ENCODE assay signal across 20 cellular contexts in genomic region chr12:8946733-8947132, GRCh38. TPM values are rescaled to one million over a fixed set of nuclear protein-coding genes. Genes with fewer than 3 reads are reported as not detected.
DNase-seq lines count a peak whose midpoint lies in the region; ATAC-seq and TF ChIP-seq lines count a peak whose summit lies in the region.
"Had no signal": no experiment of that assay in that cellular context is flagged by ENCODE, and none has a peak within 500 bp of the region (broad histone marks: within the 10 kb centered on the region; RNA-seq: fewer than 3 reads in every experiment).

No MANE protein-coding gene starts in this region.

- POLR2A ChIA-PET in activated CD8-positive, alpha-beta T cell treated with anti-CD3 and anti-CD28 coated beads for 36 hours (lab: Charles Lee), result interaction anchor here (1.0 to 1.2 kb wide), 3 partner anchors 30 to 91 kb away, joined by 3 to 4 read pairs (median 4); partner anchors contain the start of gene PHC1
- POLR2A ChIA-PET in naive thymus-derived CD8-positive, alpha-beta T cell (lab: Charles Lee), result no interaction called here

- CTCF ChIA-PET in activated CD8-positive, alpha-beta T cell treated with anti-CD3 and anti-CD28 coated beads for 36 hours (lab: Charles Lee), result interaction anchor here (0.7 to 11.1 kb wide), 8 partner anchors 32 to 403 kb away, joined by 3 to 173 read pairs (median 14); partner anchors contain the start of gene PHC1

- H3K27ac ChIP-seq in GM23338 (ENCODE audit: low read depth), result no peak overlapping the region
- H3K27ac ChIP-seq: foreskin keratinocyte, neutrophil had no signal

- H3K4me2 ChIP-seq in GM23338, result 0 out of 2 replicates have a peak overlapping the region, but pooled peaks have one; percentile 95

- H3K27me3 ChIP-seq in GM23338 (ENCODE audit: insufficient read depth), result no peaks in the 10 kb centered on the region
- H3K27me3 ChIP-seq: foreskin keratinocyte, neutrophil had no signal

- H3K4me3 Mint-ChIP-seq in T-helper 2 cell treated with Interferon-gamma antibody and Interleukin-4, amounts not matched to agents 5 μg/mL and 100 μg/mL, for 36 hours, result peak overlapping the region; percentile 51
- peak overlapping the region; percentile 45; the same call in 1 of the 3 replicates for H3K4me3 Mint-ChIP-seq in GM23338
- H3K4me3 Mint-ChIP-seq in activated CD8-positive, alpha-beta T cell treated with anti-CD3 and anti-CD28 coated beads for 36 hours, result peak overlapping the region; percentile 94
- peak overlapping the region; percentile 1 to 96 (median 25) for H3K4me3 Mint-ChIP-seq in naive thymus-derived CD8-positive, alpha-beta T cell
- H3K4me3 Mint-ChIP-seq: endodermal cell had no signal

- H3K4me1 Mint-ChIP-seq in T-helper 2 cell treated with Interferon-gamma antibody and Interleukin-4, amounts not matched to agents 5 μg/mL and 100 μg/mL, for 36 hours (ENCODE audit: low read depth), result peaks cover 32% of the 10 kb centered on the region
- H3K4me1 Mint-ChIP-seq in GM23338, result peaks cover 14% of the 10 kb centered on the region
- peaks cover 28% of the 10 kb centered on the region for H3K4me1 Mint-ChIP-seq in activated CD8-positive, alpha-beta T cell treated with anti-CD3 and anti-CD28 coated beads for 36 hours (ENCODE audit: low read depth)
- peaks cover 29 to 51% (median 39%) of the 10 kb centered on the region in 4 donors for H3K4me1 Mint-ChIP-seq in naive thymus-derived CD8-positive, alpha-beta T cell

- peaks cover 38% of the 10 kb centered on the region for H4K20me1 ChIP-seq in GM23338 (replicated peaks; ENCODE audit: insufficient read depth)

- H3K9me3 Mint-ChIP-seq in T-helper 2 cell treated with Interferon-gamma antibody and Interleukin-4, amounts not matched to agents 5 μg/mL and 100 μg/mL, for 36 hours, result no peaks in the 10 kb centered on the region
- peaks cover 3% of the 10 kb centered on the region; the same call in 2 of the 3 replicates for H3K9me3 Mint-ChIP-seq in GM23338
- peaks cover 2% of the 10 kb centered on the region for H3K9me3 Mint-ChIP-seq in activated CD8-positive, alpha-beta T cell treated with anti-CD3 and anti-CD28 coated beads for 36 hours
- no peaks in the 10 kb centered on the region for H3K9me3 Mint-ChIP-seq in naive thymus-derived CD8-positive, alpha-beta T cell

- DNase-seq in T-helper 2 cell treated with Interferon-gamma antibody and Interleukin-4, amounts not matched to agents 5 μg/mL and 100 μg/mL, for 36 hours (ENCODE audit: low spot score), result no peak
- DNase-seq in T-helper 2 cell, result no peak
- no peak for DNase-seq in GM23338 (ENCODE audit: low spot score)
- DNase-seq in activated CD8-positive, alpha-beta T cell treated with anti-CD3 and anti-CD28 coated beads for 36 hours, result no peak
- no peak for DNase-seq in naive thymus-derived CD8-positive, alpha-beta T cell
- no peak for DNase-seq in SIG-M5 (lab: John Stamatoyannopoulos, UW)
- DNase-seq: activated CD4-positive, CD25-positive, alpha-beta regulatory T cell treated with anti-CD3 and anti-CD28 coated beads, Interleukin-2, amount 50 U/mL, for 72 hours; activated gamma-delta T cell; Caco-2; endodermal cell; foreskin keratinocyte; NCI-H1105 treated with DMSO at 0.1 percent for 48 hours; NCI-H345; PC-3; right cardiac atrium; stimulated activated CD4-positive, alpha-beta T cell treated with anti-CD3 and anti-CD28 coated beads, Interleukin-4, amount 100 ng/mL, for 1 hour had no signal

- peaks cover 49% of the 10 kb centered on the region for H3F3A ChIP-seq in GM23338 (replicated peaks; ENCODE audit: low read depth)

- 0 out of 2 replicates have a peak overlapping the region, but pooled peaks have one; percentile 8 for H3K4me3 ChIP-seq in GM23338

- peaks cover 54% of the 10 kb centered on the region for H3K36me3 Mint-ChIP-seq in T-helper 2 cell treated with Interferon-gamma antibody and Interleukin-4, amounts not matched to agents 5 μg/mL and 100 μg/mL, for 36 hours (ENCODE audit: low read depth)
- peaks cover 48% of the 10 kb centered on the region for H3K36me3 Mint-ChIP-seq in GM23338 (ENCODE audit: low read depth)
- peaks cover 46% of the 10 kb centered on the region for H3K36me3 Mint-ChIP-seq in activated CD8-positive, alpha-beta T cell treated with anti-CD3 and anti-CD28 coated beads for 36 hours (ENCODE audit: low read depth)
- H3K36me3 Mint-ChIP-seq in naive thymus-derived CD8-positive, alpha-beta T cell, result peaks cover 0 to 56% (median 4%) of the 10 kb centered on the region in 3 donors

- ATAC-seq in GM23338 (no peak), esophagus mucosa (no peak), GM19324 (IDR thresholded peaks at IDR 0.05; ENCODE audit: low FRiP score, unreplicated experiment) (no peak)
- ATAC-seq in activated CD8-positive, alpha-beta T cell treated with anti-CD3 and anti-CD28 coated beads for 36 hours, result no peak
- no peak for ATAC-seq in naive thymus-derived CD8-positive, alpha-beta T cell
- ATAC-seq: foreskin keratinocyte, PC-3, right cardiac atrium had no signal

- H3K27me3 Mint-ChIP-seq in T-helper 2 cell treated with Interferon-gamma antibody and Interleukin-4, amounts not matched to agents 5 μg/mL and 100 μg/mL, for 36 hours (ENCODE audit: low read depth), result no peaks in the 10 kb centered on the region
- H3K27me3 Mint-ChIP-seq in GM23338 (ENCODE audit: insufficient read depth, low read depth, poor library complexity), result peaks cover 5% of the 10 kb centered on the region
- H3K27me3 Mint-ChIP-seq in activated CD8-positive, alpha-beta T cell treated with anti-CD3 and anti-CD28 coated beads for 36 hours, result no peaks in the 10 kb centered on the region
- H3K27me3 Mint-ChIP-seq in naive thymus-derived CD8-positive, alpha-beta T cell, result no peaks in the 10 kb centered on the region

- TF ChIP-seq CTCF in GM23338 (conservative IDR thresholded peaks at IDR 0.05; ENCODE audit: low read depth in 2 of 2), result no peak
- TF ChIP-seq CTCF in activated CD8-positive, alpha-beta T cell treated with anti-CD3 and anti-CD28 coated beads for 36 hours (IDR thresholded peaks at IDR 0.05), result no peak

- H3K9me2 ChIP-seq in GM23338 (ENCODE audit: insufficient read depth), result no peaks in the 10 kb centered on the region

- peak overlapping the region; percentile 8 for H3K27ac Mint-ChIP-seq in T-helper 2 cell treated with Interferon-gamma antibody and Interleukin-4, amounts not matched to agents 5 μg/mL and 100 μg/mL, for 36 hours
- no peak overlapping the region for H3K27ac Mint-ChIP-seq in GM23338
- peak overlapping the region; percentile 89 for H3K27ac Mint-ChIP-seq in activated CD8-positive, alpha-beta T cell treated with anti-CD3 and anti-CD28 coated beads for 36 hours
- H3K27ac Mint-ChIP-seq in naive thymus-derived CD8-positive, alpha-beta T cell, result peak overlapping the region; percentile 53 to 94 (median 80)
- H3K27ac Mint-ChIP-seq: endodermal cell had no signal

- intact Hi-C loops in activated CD8-positive, alpha-beta T cell treated with anti-CD3 and anti-CD28 coated beads for 36 hours (cut with micrococcal nuclease), result no loop called here

- peaks cover 12% of the 10 kb centered on the region; the same call in 1 of the 2 replicates for H3K4me1 ChIP-seq in GM23338 (ENCODE audit: insufficient read depth)

- H3K79me2 ChIP-seq in GM23338 (replicated peaks; ENCODE audit: insufficient read depth), result peaks cover 47% of the 10 kb centered on the region

- H2AFZ ChIP-seq in GM23338, result no peak overlapping the region

- H3K36me3 ChIP-seq in GM23338 (ENCODE audit: insufficient read depth), result peaks cover 36% of the 10 kb centered on the region

TF ChIP-seq in GM23338, 12 proteins besides CTCF, POLR2A, EP300 and RAD21:
- no peak for TF ChIP-seq EZH2phosphoT487 (IDR thresholded peaks at IDR 0.05; ENCODE audit: unreplicated experiment)
TF ChIP-seq in GM23338: peak in this region for 0.

RNA-seq across cellular contexts. Expression of gene M6PR, which starts 2.7 kb away (rescaled TPM):
- 66.8 and 103 TPM in 2 replicates for total RNA-seq in GM23338 (2014; rRNA removed; shearing (Covaris generic))
- polyA plus RNA-seq in GM23338 (2016; fragmentation: Nextera tagmentation; extraction: Ambion mirVana), result 147 and 159 TPM in 2 replicates
- 100 to 1,000 TPM; 199 to 206 TPM for total RNA-seq in activated CD8-positive, alpha-beta T cell treated with anti-CD3 and anti-CD28 coated beads for 36 hours
- total RNA-seq in naive thymus-derived CD8-positive, alpha-beta T cell, result 100 to 1,000 TPM; 173 to 175 TPM
- 100 to 1,000 TPM; 228 to 260 (median 238) TPM for polyA plus RNA-seq in naive thymus-derived CD8-positive, alpha-beta T cell
- 82.1 TPM for total RNA-seq in esophagus mucosa

RNA-seq across cellular contexts. Expression of gene PHC1, which starts 32.4 kb away (rescaled TPM):
- 1,003 and 1,069 TPM in 2 replicates for total RNA-seq in GM23338 (2014; rRNA removed; shearing (Covaris generic))
- 252 and 303 TPM in 2 replicates for polyA plus RNA-seq in GM23338 (2016; fragmentation: Nextera tagmentation; extraction: Ambion mirVana)
- 10 to 100 TPM; 20.3 to 21.6 TPM for total RNA-seq in activated CD8-positive, alpha-beta T cell treated with anti-CD3 and anti-CD28 coated beads for 36 hours
- 10 to 100 TPM; 36.3 to 39.2 TPM for total RNA-seq in naive thymus-derived CD8-positive, alpha-beta T cell
- 10 to 100 TPM; 12.3 to 20.3 (median 15.7) TPM for polyA plus RNA-seq in naive thymus-derived CD8-positive, alpha-beta T cell
- total RNA-seq in esophagus mucosa, result 14.5 TPM

RNA-seq across cellular contexts. Expression of gene KLRG1, which starts 42.6 kb away (rescaled TPM):
- 5.1 and 8.0 TPM in 2 replicates for total RNA-seq in GM23338 (2014; rRNA removed; shearing (Covaris generic))
- 6.0 and 7.9 TPM in 2 replicates for polyA plus RNA-seq in GM23338 (2016; fragmentation: Nextera tagmentation; extraction: Ambion mirVana)
- total RNA-seq in activated CD8-positive, alpha-beta T cell treated with anti-CD3 and anti-CD28 coated beads for 36 hours, result 10 to 100 TPM in 1 of 2 experiments, 1 to 10 TPM in 1; 6.6 to 10.1 TPM
- 1 to 10 TPM; 4.1 to 5.0 TPM for total RNA-seq in naive thymus-derived CD8-positive, alpha-beta T cell
- 100 to 1,000 TPM in 1 of 3 donors, 10 to 100 TPM in 2; 13.8 to 237 (median 14.7) TPM for polyA plus RNA-seq in naive thymus-derived CD8-positive, alpha-beta T cell
- 0.48 TPM for total RNA-seq in esophagus mucosa
- total RNA-seq: A172 had no signal

Comparison
In these comparisons a context has a peak if more than half of its experiments do, and no peak if none do; other contexts are left out.
1. H3K4me3 Mint-ChIP-seq: peak in every context shown above with its lines; median percentile 94 in activated CD8-positive, alpha-beta T cell treated with anti-CD3 and anti-CD28 coated beads for 36 hours; 51 in T-helper 2 cell treated with Interferon-gamma antibody and Interleukin-4, amounts not matched to agents 5 μg/mL and 100 μg/mL, for 36 hours; 45 in GM23338; 25 in naive thymus-derived CD8-positive, alpha-beta T cell.
2. RNA of gene PHC1, which starts 32.4 kb away (total RNA-seq): 1,003 to 1,069 TPM in GM23338; 36.3 to 39.2 TPM in naive thymus-derived CD8-positive, alpha-beta T cell, 20.3 to 21.6 TPM in activated CD8-positive, alpha-beta T cell treated with anti-CD3 and anti-CD28 coated beads for 36 hours and 14.5 TPM in esophagus mucosa (single experiment); every median in the first group is over 10 times any median in the second.